Comparison of ENCODE assay signal across 1 cellular context in genomic region chr12:132710422-132711168, GRCh38.
TF ChIP-seq lines count a peak whose summit lies in the region.

Gene PGAM5 (plus strand): TSS chr12:132710842. CDS start chr12:132710877, 35 bp downstream.

TF ChIP-seq in HepG2, 621 proteins besides CTCF, POLR2A, EP300 and RAD21 (continued from another document and continues in another):
- TF ChIP-seq HIVEP1 (CRISPR knock-in tag; IDR thresholded peaks at IDR 0.05) (no peak), NFE2L2 (IDR thresholded peaks at IDR 0.05; ENCODE audit: low read length) (no peak), ZIK1 (CRISPR knock-in tag; IDR thresholded peaks at IDR 0.05; ENCODE audit: borderline replicate concordance, low read depth) (0 out of 2 replicates have a peak, but pooled peaks have one; percentile 81), SAFB2 (CRISPR knock-in tag; IDR thresholded peaks at IDR 0.05; ENCODE audit: borderline replicate concordance, low read depth) (peak; percentile 92; the same call in 1 of the 2 replicates), RBM39 (IDR thresholded peaks at IDR 0.05; ENCODE audit: low read depth, low read length, poor library complexity, severe bottlenecking) (no peak), KLF11 (CRISPR knock-in tag; IDR thresholded peaks at IDR 0.05) (no peak), ZNF841 (CRISPR knock-in tag; IDR thresholded peaks at IDR 0.05; ENCODE audit: borderline replicate concordance) (no peak), SP1 (IDR thresholded peaks at IDR 0.05) (no peak), SP1 (CRISPR knock-in tag; IDR thresholded peaks at IDR 0.05) (peak; percentile 64), PHF21A (CRISPR knock-in tag; IDR thresholded peaks at IDR 0.05) (0 out of 2 replicates have a peak, but pooled peaks have one; percentile 39), GMEB1 (CRISPR knock-in tag; IDR thresholded peaks at IDR 0.05; ENCODE audit: borderline replicate concordance) (peak; percentile 76), ZNF496 (CRISPR knock-in tag; IDR thresholded peaks at IDR 0.05; ENCODE audit: insufficient replicate concordance) (no peak), PAWR (CRISPR knock-in tag; IDR thresholded peaks at IDR 0.05; ENCODE audit: borderline replicate concordance) (no peak; the same call in 1 of the 2 replicates), HOXA3 (CRISPR knock-in tag; IDR thresholded peaks at IDR 0.05) (peak; percentile 93), ZNF878 (CRISPR knock-in tag; IDR thresholded peaks at IDR 0.05) (no peak), CBFB (CRISPR knock-in tag; IDR thresholded peaks at IDR 0.05) (peak; percentile 70), ZSCAN21 (CRISPR knock-in tag; IDR thresholded peaks at IDR 0.05; ENCODE audit: borderline replicate concordance) (peak; percentile 92), HES4 (CRISPR knock-in tag; IDR thresholded peaks at IDR 0.05; ENCODE audit: borderline replicate concordance) (peak; percentile 72), RARA (CRISPR knock-in tag; IDR thresholded peaks at IDR 0.05) (peak; percentile 43; the same call in 1 of the 2 replicates), ZNF776 (CRISPR knock-in tag; IDR thresholded peaks at IDR 0.05) (peak; percentile 79), CHD4 (IDR thresholded peaks at IDR 0.05; ENCODE audit: borderline replicate concordance, low read length) (no peak), ZNF367 (CRISPR knock-in tag; IDR thresholded peaks at IDR 0.05; ENCODE audit: borderline replicate concordance) (no peak; the same call in 1 of the 2 replicates), ZNF672 (CRISPR knock-in tag; IDR thresholded peaks at IDR 0.05) (0 out of 2 replicates have a peak, but pooled peaks have one; percentile 79), NFIB (CRISPR knock-in tag; IDR thresholded peaks at IDR 0.05; ENCODE audit: borderline replicate concordance) (no peak), ZNF557 (CRISPR knock-in tag; IDR thresholded peaks at IDR 0.05) (0 out of 2 replicates have a peak, but pooled peaks have one; percentile 43), SIN3A (IDR thresholded peaks at IDR 0.05; ENCODE audit: borderline replicate concordance, low read depth, low read length) (peak; percentile 72; the same call in 1 of the 2 replicates), HMG20B (CRISPR knock-in tag; conservative IDR thresholded peaks at IDR 0.05) (no peak), ZNF232 (CRISPR knock-in tag; IDR thresholded peaks at IDR 0.05; ENCODE audit: borderline replicate concordance) (peak; percentile 80; the same call in 1 of the 2 replicates), ZBTB8A (CRISPR knock-in tag; IDR thresholded peaks at IDR 0.05; ENCODE audit: borderline replicate concordance, low read depth) (no peak), NFIC (IDR thresholded peaks at IDR 0.05; ENCODE audit: low read length) (no peak), TIGD3 (CRISPR knock-in tag; IDR thresholded peaks at IDR 0.05; ENCODE audit: borderline replicate concordance) (0 out of 2 replicates have a peak, but pooled peaks have one; percentile 50), AKAP8 (CRISPR knock-in tag; IDR thresholded peaks at IDR 0.05) (peak; percentile 79; the same call in 1 of the 2 replicates), ZZZ3 (CRISPR knock-in tag; IDR thresholded peaks at IDR 0.05; ENCODE audit: borderline replicate concordance) (no peak), PITX1 (CRISPR knock-in tag; IDR thresholded peaks at IDR 0.05) (peak; percentile 71), PLRG1 (conservative IDR thresholded peaks at IDR 0.05) (no peak), IKZF4 (CRISPR knock-in tag; IDR thresholded peaks at IDR 0.05; ENCODE audit: borderline replicate concordance, low read depth, not compliant biosample characterization) (peak; percentile 73), ZNF205 (CRISPR knock-in tag; IDR thresholded peaks at IDR 0.05) (peak; percentile 71), FOXA3 (CRISPR knock-in tag; IDR thresholded peaks at IDR 0.05) (peak; percentile 68; the same call in 1 of the 2 replicates), SRY (CRISPR knock-in tag; IDR thresholded peaks at IDR 0.05) (peak; percentile 77; the same call in 1 of the 2 replicates), ISX (CRISPR knock-in tag; conservative IDR thresholded peaks at IDR 0.05) (no peak; the same call in 1 of the 2 replicates), ZFP82 (CRISPR knock-in tag; IDR thresholded peaks at IDR 0.05; ENCODE audit: borderline replicate concordance) (peak; percentile 93; the same call in 1 of the 2 replicates)
- TF ChIP-seq, protein P1, sequence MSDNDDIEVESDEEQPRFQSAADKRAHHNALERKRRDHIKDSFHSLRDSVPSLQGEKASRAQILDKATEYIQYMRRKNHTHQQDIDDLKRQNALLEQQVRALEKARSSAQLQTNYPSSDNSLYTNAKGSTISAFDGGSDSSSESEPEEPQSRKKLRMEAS (IDR thresholded peaks at IDR 0.05) = peak; percentile 94
- TF ChIP-seq, protein P2, sequence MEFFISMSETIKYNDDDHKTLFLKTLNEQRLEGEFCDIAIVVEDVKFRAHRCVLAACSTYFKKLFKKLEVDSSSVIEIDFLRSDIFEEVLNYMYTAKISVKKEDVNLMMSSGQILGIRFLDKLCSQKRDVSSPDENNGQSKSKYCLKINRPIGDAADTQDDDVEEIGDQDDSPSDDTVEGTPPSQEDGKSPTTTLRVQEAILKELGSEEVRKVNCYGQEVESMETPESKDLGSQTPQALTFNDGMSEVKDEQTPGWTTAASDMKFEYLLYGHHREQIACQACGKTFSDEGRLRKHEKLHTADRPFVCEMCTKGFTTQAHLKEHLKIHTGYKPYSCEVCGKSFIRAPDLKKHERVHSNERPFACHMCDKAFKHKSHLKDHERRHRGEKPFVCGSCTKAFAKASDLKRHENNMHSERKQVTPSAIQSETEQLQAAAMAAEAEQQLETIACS (CRISPR knock-in tag; IDR thresholded peaks at IDR 0.05) = no peak; the same call in 1 of the 2 replicates
- TF ChIP-seq, protein P3, sequence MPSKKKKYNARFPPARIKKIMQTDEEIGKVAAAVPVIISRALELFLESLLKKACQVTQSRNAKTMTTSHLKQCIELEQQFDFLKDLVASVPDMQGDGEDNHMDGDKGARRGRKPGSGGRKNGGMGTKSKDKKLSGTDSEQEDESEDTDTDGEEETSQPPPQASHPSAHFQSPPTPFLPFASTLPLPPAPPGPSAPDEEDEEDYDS (CRISPR knock-in tag; IDR thresholded peaks at IDR 0.05) = peak; percentile 32; the same call in 1 of the 2 replicates
- TF ChIP-seq, protein P4, sequence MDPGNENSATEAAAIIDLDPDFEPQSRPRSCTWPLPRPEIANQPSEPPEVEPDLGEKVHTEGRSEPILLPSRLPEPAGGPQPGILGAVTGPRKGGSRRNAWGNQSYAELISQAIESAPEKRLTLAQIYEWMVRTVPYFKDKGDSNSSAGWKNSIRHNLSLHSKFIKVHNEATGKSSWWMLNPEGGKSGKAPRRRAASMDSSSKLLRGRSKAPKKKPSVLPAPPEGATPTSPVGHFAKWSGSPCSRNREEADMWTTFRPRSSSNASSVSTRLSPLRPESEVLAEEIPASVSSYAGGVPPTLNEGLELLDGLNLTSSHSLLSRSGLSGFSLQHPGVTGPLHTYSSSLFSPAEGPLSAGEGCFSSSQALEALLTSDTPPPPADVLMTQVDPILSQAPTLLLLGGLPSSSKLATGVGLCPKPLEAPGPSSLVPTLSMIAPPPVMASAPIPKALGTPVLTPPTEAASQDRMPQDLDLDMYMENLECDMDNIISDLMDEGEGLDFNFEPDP (CRISPR knock-in tag; conservative IDR thresholded peaks at IDR 0.05) = no peak
- TF ChIP-seq, protein P5, sequence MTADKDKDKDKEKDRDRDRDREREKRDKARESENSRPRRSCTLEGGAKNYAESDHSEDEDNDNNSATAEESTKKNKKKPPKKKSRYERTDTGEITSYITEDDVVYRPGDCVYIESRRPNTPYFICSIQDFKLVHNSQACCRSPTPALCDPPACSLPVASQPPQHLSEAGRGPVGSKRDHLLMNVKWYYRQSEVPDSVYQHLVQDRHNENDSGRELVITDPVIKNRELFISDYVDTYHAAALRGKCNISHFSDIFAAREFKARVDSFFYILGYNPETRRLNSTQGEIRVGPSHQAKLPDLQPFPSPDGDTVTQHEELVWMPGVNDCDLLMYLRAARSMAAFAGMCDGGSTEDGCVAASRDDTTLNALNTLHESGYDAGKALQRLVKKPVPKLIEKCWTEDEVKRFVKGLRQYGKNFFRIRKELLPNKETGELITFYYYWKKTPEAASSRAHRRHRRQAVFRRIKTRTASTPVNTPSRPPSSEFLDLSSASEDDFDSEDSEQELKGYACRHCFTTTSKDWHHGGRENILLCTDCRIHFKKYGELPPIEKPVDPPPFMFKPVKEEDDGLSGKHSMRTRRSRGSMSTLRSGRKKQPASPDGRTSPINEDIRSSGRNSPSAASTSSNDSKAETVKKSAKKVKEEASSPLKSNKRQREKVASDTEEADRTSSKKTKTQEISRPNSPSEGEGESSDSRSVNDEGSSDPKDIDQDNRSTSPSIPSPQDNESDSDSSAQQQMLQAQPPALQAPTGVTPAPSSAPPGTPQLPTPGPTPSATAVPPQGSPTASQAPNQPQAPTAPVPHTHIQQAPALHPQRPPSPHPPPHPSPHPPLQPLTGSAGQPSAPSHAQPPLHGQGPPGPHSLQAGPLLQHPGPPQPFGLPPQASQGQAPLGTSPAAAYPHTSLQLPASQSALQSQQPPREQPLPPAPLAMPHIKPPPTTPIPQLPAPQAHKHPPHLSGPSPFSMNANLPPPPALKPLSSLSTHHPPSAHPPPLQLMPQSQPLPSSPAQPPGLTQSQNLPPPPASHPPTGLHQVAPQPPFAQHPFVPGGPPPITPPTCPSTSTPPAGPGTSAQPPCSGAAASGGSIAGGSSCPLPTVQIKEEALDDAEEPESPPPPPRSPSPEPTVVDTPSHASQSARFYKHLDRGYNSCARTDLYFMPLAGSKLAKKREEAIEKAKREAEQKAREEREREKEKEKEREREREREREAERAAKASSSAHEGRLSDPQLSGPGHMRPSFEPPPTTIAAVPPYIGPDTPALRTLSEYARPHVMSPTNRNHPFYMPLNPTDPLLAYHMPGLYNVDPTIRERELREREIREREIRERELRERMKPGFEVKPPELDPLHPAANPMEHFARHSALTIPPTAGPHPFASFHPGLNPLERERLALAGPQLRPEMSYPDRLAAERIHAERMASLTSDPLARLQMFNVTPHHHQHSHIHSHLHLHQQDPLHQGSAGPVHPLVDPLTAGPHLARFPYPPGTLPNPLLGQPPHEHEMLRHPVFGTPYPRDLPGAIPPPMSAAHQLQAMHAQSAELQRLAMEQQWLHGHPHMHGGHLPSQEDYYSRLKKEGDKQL (CRISPR knock-in tag; IDR thresholded peaks at IDR 0.05; ENCODE audit: low read depth) = 0 out of 2 replicates have a peak, but pooled peaks have one; percentile 65
- TF ChIP-seq, protein P6, sequence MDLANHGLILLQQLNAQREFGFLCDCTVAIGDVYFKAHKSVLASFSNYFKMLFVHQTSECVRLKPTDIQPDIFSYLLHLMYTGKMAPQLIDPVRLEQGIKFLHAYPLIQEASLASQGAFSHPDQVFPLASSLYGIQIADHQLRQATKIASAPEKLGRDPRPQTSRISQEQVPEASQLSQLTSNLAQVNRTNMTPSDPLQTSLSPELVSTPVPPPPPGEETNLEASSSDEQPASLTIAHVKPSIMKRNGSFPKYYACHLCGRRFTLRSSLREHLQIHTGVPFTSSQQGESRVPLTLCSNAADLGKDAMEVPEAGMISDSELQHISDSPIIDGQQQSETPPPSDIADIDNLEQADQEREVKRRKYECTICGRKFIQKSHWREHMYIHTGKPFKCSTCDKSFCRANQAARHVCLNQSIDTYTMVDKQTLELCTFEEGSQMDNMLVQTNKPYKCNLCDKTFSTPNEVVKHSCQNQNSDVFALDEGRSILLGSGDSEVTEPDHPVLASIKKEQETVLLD (CRISPR knock-in tag; IDR thresholded peaks at IDR 0.05; ENCODE audit: low read depth) = peak; percentile 90
- TF ChIP-seq, protein P7, sequence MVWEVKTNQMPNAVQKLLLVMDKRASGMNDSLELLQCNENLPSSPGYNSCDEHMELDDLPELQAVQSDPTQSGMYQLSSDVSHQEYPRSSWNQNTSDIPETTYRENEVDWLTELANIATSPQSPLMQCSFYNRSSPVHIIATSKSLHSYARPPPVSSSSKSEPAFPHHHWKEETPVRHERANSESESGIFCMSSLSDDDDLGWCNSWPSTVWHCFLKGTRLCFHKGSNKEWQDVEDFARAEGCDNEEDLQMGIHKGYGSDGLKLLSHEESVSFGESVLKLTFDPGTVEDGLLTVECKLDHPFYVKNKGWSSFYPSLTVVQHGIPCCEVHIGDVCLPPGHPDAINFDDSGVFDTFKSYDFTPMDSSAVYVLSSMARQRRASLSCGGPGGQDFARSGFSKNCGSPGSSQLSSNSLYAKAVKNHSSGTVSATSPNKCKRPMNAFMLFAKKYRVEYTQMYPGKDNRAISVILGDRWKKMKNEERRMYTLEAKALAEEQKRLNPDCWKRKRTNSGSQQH (CRISPR knock-in tag; IDR thresholded peaks at IDR 0.05; ENCODE audit: low read depth) = peak; percentile 26; the same call in 1 of the 2 replicates
- TF ChIP-seq, protein P8, sequence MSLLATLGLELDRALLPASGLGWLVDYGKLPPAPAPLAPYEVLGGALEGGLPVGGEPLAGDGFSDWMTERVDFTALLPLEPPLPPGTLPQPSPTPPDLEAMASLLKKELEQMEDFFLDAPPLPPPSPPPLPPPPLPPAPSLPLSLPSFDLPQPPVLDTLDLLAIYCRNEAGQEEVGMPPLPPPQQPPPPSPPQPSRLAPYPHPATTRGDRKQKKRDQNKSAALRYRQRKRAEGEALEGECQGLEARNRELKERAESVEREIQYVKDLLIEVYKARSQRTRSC (CRISPR knock-in tag; IDR thresholded peaks at IDR 0.05; ENCODE audit: low read depth) = 0 out of 2 replicates have a peak, but pooled peaks have one; percentile 81
- TF ChIP-seq, protein P9, sequence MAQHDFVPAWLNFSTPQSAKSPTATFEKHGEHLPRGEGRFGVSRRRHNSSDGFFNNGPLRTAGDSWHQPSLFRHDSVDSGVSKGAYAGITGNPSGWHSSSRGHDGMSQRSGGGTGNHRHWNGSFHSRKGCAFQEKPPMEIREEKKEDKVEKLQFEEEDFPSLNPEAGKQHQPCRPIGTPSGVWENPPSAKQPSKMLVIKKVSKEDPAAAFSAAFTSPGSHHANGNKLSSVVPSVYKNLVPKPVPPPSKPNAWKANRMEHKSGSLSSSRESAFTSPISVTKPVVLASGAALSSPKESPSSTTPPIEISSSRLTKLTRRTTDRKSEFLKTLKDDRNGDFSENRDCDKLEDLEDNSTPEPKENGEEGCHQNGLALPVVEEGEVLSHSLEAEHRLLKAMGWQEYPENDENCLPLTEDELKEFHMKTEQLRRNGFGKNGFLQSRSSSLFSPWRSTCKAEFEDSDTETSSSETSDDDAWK (CRISPR knock-in tag; IDR thresholded peaks at IDR 0.05) = no peak
